In genomic region chr17:60601443-60602384, GRCh38 we compare ENCODE assay signal across 8 cellular contexts. TPM values are rescaled to one million over a fixed set of nuclear protein-coding genes. Genes with fewer than 3 reads are reported as not detected.
DNase-seq lines count a peak whose midpoint lies in the region; ATAC-seq and TF ChIP-seq lines count a peak whose summit lies in the region.

No MANE protein-coding gene starts in this region.

- no peaks in the 10 kb centered on the region for H3K9me3 ChIP-seq in tibial artery

- H3K36me3 Mint-ChIP-seq in CD14-positive monocyte, result peaks cover 0 to 4% of the 10 kb centered on the region in 2 donors
- H3K36me3 Mint-ChIP-seq in activated T-cell treated with anti-CD3 and anti-CD28 coated beads, Interleukin-2, amount 50 U/mL, for 4 hours (ENCODE audit: insufficient read depth), result peaks cover 2% of the 10 kb centered on the region
- no peaks in the 10 kb centered on the region for H3K36me3 Mint-ChIP-seq in naive thymus-derived CD8-positive, alpha-beta T cell

- POLR2A ChIA-PET in naive thymus-derived CD8-positive, alpha-beta T cell (lab: Charles Lee), result interaction anchor here (0.7 to 3.8 kb wide), 3 partner anchors 36 to 76 kb away, joined by 3 to 20 read pairs (median 3); partner anchors contain the start of gene BCAS3

- no peaks in the 10 kb centered on the region for H3K27me3 ChIP-seq in tibial artery

- intact Hi-C loops in CD14-positive monocyte (cut with micrococcal nuclease), result loop anchor here in 1 of 2 donors (5.0 kb wide), 1 partner anchor 74 kb away; the partner anchor contains the start of gene APPBP2
- intact Hi-C loops in tibial artery (cut with DNase I; ENCODE audit: low total_unique reads), result loop anchor here (5.0 kb wide), 1 partner anchor 76 kb away; the partner anchor contains the start of gene BCAS3

- H3K4me1 ChIP-seq in tibial artery, result peaks cover 0 to 44% (median 17%) of the 10 kb centered on the region in 4 donors

- no peaks in the 10 kb centered on the region for H3K27me3 Mint-ChIP-seq in CD14-positive monocyte (ENCODE audit: low read depth in 3 of 3)
- no peaks in the 10 kb centered on the region for H3K27me3 Mint-ChIP-seq in activated T-cell treated with anti-CD3 and anti-CD28 coated beads, Interleukin-2, amount 50 U/mL, for 4 hours (ENCODE audit: low read depth)
- peaks cover 0 to 2% (median 0%) of the 10 kb centered on the region in 5 donors for H3K27me3 Mint-ChIP-seq in naive thymus-derived CD8-positive, alpha-beta T cell

- TF ChIP-seq CTCF in CD14-positive monocyte (IDR thresholded peaks at IDR 0.05), result peak; percentile 58
- TF ChIP-seq CTCF in fibroblast of pulmonary artery (IDR thresholded peaks at IDR 0.05; ENCODE audit: low read length, missing control alignments), result no peak
- TF ChIP-seq CTCF in tibial artery (IDR thresholded peaks at IDR 0.05), result no peak

- H3K4me3 ChIP-seq in fibroblast of pulmonary artery (replicated peaks; ENCODE audit: low read depth, low read length), result peak overlapping the region; percentile 96
- peak overlapping the region; percentile 72 to 94 for H3K4me3 ChIP-seq in tibial artery

- peaks cover 0 to 2% (median 0%) of the 10 kb centered on the region in 7 donors for H3K9me3 Mint-ChIP-seq in CD14-positive monocyte
- no peaks in the 10 kb centered on the region for H3K9me3 Mint-ChIP-seq in activated T-cell treated with anti-CD3 and anti-CD28 coated beads, Interleukin-2, amount 50 U/mL, for 4 hours
- no peaks in the 10 kb centered on the region for H3K9me3 Mint-ChIP-seq in naive thymus-derived CD8-positive, alpha-beta T cell

- no peak for DNase-seq in CD14-positive monocyte (ENCODE audit: low spot score)
- peak; percentile 57 for DNase-seq in HPDE6-E6E7 (ENCODE audit: extremely low spot score)
- peak; percentile 83 for DNase-seq in NCI-H748 treated with DMSO at 0.1 percent for 48 hours (lab: John Stamatoyannopoulos, UW)
- peak; percentile 16 for DNase-seq in activated T-cell treated with anti-CD3 and anti-CD28 coated beads, Interleukin-2, amount 50 U/mL, for 4 hours
- peak; percentile 90 for DNase-seq in fibroblast of pulmonary artery (ENCODE audit: low read depth)
- peak in 8 of 10 donors; percentile 6 to 64 (median 40) for DNase-seq in naive thymus-derived CD8-positive, alpha-beta T cell
- peak in 1 of 2 donors; percentile 43 for DNase-seq in tibial artery
- no peak for DNase-seq in mesenteric fat pad (ENCODE audit: low spot score)

- peak overlapping the region; percentile 93 to 98 for H3K27ac ChIP-seq in tibial artery

- peak overlapping the region; percentile 95 to 96 for H3K4me3 Mint-ChIP-seq in CD14-positive monocyte
- H3K4me3 Mint-ChIP-seq in activated T-cell treated with anti-CD3 and anti-CD28 coated beads, Interleukin-2, amount 50 U/mL, for 4 hours, result peak overlapping the region; percentile 94
- H3K4me3 Mint-ChIP-seq in naive thymus-derived CD8-positive, alpha-beta T cell, result peak overlapping the region; percentile 94 to 99 (median 96)

- H3K4me1 Mint-ChIP-seq in CD14-positive monocyte, result peaks cover 76% of the 10 kb centered on the region
- H3K4me1 Mint-ChIP-seq in activated T-cell treated with anti-CD3 and anti-CD28 coated beads, Interleukin-2, amount 50 U/mL, for 4 hours (ENCODE audit: low read depth), result peaks cover 42% of the 10 kb centered on the region
- H3K4me1 Mint-ChIP-seq in naive thymus-derived CD8-positive, alpha-beta T cell, result peaks cover 18 to 63% (median 50%) of the 10 kb centered on the region in 4 donors

- peak overlapping the region; percentile 90 to 94 (median 91) for H3K27ac Mint-ChIP-seq in CD14-positive monocyte
- peak overlapping the region; percentile 8 to 95 (median 93) for H3K27ac Mint-ChIP-seq in naive thymus-derived CD8-positive, alpha-beta T cell

- no peaks in the 10 kb centered on the region for H3K36me3 ChIP-seq in tibial artery

- ATAC-seq in activated T-cell treated with anti-CD3 and anti-CD28 coated beads, Interleukin-2, amount 50 U/mL, for 4 hours, result no peak
- ATAC-seq in naive thymus-derived CD8-positive, alpha-beta T cell, result no peak

RNA-seq across cellular contexts. Expression of gene PPM1D, which starts 1.7 kb away (rescaled TPM):
- 1 to 10 TPM; 7.2 to 7.3 TPM for polyA plus RNA-seq in CD14-positive monocyte
- total RNA-seq in activated T-cell treated with anti-CD3 and anti-CD28 coated beads, Interleukin-2, amount 50 U/mL, for 4 hours, result 10 to 100 TPM; 12.0 to 15.7 (median 13.1) TPM
- 10 to 100 TPM; 18.3 to 18.6 TPM for total RNA-seq in naive thymus-derived CD8-positive, alpha-beta T cell
- 10 to 100 TPM in 1 of 3 donors, 1 to 10 TPM in 2; 5.8 to 10.9 (median 6.0) TPM for polyA plus RNA-seq in naive thymus-derived CD8-positive, alpha-beta T cell
- total RNA-seq in mesenteric fat pad, result 16.7 TPM

Comparison
In these comparisons a context has a peak if more than half of its experiments do, and no peak if none do; other contexts are left out.
1. DNase-seq: peak in HPDE6-E6E7 (single experiment), NCI-H748 treated with DMSO at 0.1 percent for 48 hours (single experiment), activated T-cell treated with anti-CD3 and anti-CD28 coated beads, Interleukin-2, amount 50 U/mL, for 4 hours (single experiment), fibroblast of pulmonary artery (single experiment) and naive thymus-derived CD8-positive, alpha-beta T cell (8 of 10); none in CD14-positive monocyte (single experiment) and mesenteric fat pad (single experiment).
2. Peak in every context shown above with its lines, with median percentiles within 50 percentile points of each other: H3K4me3 Mint-ChIP-seq.